Comparison of ENCODE assay signal across 7 cellular contexts in genomic region chr15:74799843-74800558, GRCh38. TPM values are rescaled to one million over a fixed set of nuclear protein-coding genes. Genes with fewer than 3 reads are reported as not detected.
DNase-seq lines count a peak whose midpoint lies in the region; ATAC-seq, FAIRE-seq and TF ChIP-seq lines count a peak whose summit lies in the region.

No MANE protein-coding gene starts in this region.

- H3K4me1 ChIP-seq in lower lobe of right lung: peaks cover 22% of the 10 kb centered on the region

- intact Hi-C loops in lower lobe of right lung (cut with DNase I): no loop called here

- H3K27ac ChIP-seq in lower lobe of right lung: peak overlapping the region; percentile 64

- H3K27me3 ChIP-seq in lower lobe of right lung (ENCODE audit: low read depth): no peaks in the 10 kb centered on the region

- DNase-seq in GM12892 (ENCODE audit: insufficient read length): peak; percentile 98
- DNase-seq in NCI-H345 (lab: John Stamatoyannopoulos, UW): peak; percentile 55
- DNase-seq in activated CD4-positive, alpha-beta T cell treated with anti-CD3 and anti-CD28 coated beads, Interleukin-2, amount 50 U/mL, for 24 hours (ENCODE audit: low read depth in 1 of 2, low spot score in 1 of 2): peak; percentile 80 to 82
- peak; percentile 79 for DNase-seq in dermis blood vessel endothelial cell
- peak; percentile 90 for DNase-seq in lower lobe of right lung
- DNase-seq in stimulated activated CD8-positive, alpha-beta memory T cell treated with anti-CD3 and anti-CD28 coated beads, Interleukin-15, amount 100 ng/mL, for 48 hours (ENCODE audit: low read depth in 2 of 2): peak; percentile 77 to 78

- H3K4me3 ChIP-seq in lower lobe of right lung: no peak overlapping the region

- H3K9me3 ChIP-seq in lower lobe of right lung: no peaks in the 10 kb centered on the region

- TF ChIP-seq POLR2A in GM12892 (IDR thresholded peaks at IDR 0.05; ENCODE audit: low read depth, low read length): peak; percentile 65; the same call in 1 of the 2 replicates

- peak; percentile 98 for TF ChIP-seq CTCF in lower lobe of right lung (IDR thresholded peaks at IDR 0.05)

- FAIRE-seq in GM12892 (lab: Jason Lieb, UNC): peak; percentile 99

- peaks cover 68% of the 10 kb centered on the region for H3K36me3 ChIP-seq in lower lobe of right lung

- ATAC-seq in HG02759 (IDR thresholded peaks at IDR 0.05; ENCODE audit: unreplicated experiment): peak; percentile 73
- peak; percentile 95 to 96 for ATAC-seq in lower lobe of right lung

RNA-seq across cellular contexts. Expression of gene LMAN1L, which starts 12.6 kb away (rescaled TPM):
- 0.45 TPM for polyA plus RNA-seq in GM12892 (2012; ENCODE audit: missing spikeins)
- total RNA-seq in dermis blood vessel endothelial cell (not detected in 2 replicates), lower lobe of right lung (not detected)

RNA-seq across cellular contexts. Expression of gene CSK, which starts 18.1 kb away (rescaled TPM):
- 114 TPM for polyA plus RNA-seq in GM12892 (2012; ENCODE audit: missing spikeins)
- 31.5 and 87.8 TPM in 2 replicates for total RNA-seq in dermis blood vessel endothelial cell
- total RNA-seq in lower lobe of right lung: 83.8 TPM

RNA-seq across cellular contexts. Expression of gene CPLX3, which starts 26.4 kb away (rescaled TPM):
- not detected for polyA plus RNA-seq in GM12892 (2012; ENCODE audit: missing spikeins)
- total RNA-seq in dermis blood vessel endothelial cell (not detected in 2 replicates), lower lobe of right lung (not detected)

RNA-seq across cellular contexts. Expression of gene ULK3, which starts 43.0 kb away (rescaled TPM):
- 25.0 TPM for polyA plus RNA-seq in GM12892 (2012; ENCODE audit: missing spikeins)
- total RNA-seq in dermis blood vessel endothelial cell (31.0 and 39.3 TPM in 2 replicates), lower lobe of right lung (40.3 TPM)

RNA-seq across cellular contexts. Expression of gene CYP1A2, which starts 51.4 kb away (rescaled TPM):
- polyA plus RNA-seq in GM12892 (2012; ENCODE audit: missing spikeins): 0.15 TPM
- not detected in 2 replicates for total RNA-seq in dermis blood vessel endothelial cell
- total RNA-seq in lower lobe of right lung: not detected
